Comparison of ENCODE assay signal across 1 cellular context in the genomic region with DNA sequence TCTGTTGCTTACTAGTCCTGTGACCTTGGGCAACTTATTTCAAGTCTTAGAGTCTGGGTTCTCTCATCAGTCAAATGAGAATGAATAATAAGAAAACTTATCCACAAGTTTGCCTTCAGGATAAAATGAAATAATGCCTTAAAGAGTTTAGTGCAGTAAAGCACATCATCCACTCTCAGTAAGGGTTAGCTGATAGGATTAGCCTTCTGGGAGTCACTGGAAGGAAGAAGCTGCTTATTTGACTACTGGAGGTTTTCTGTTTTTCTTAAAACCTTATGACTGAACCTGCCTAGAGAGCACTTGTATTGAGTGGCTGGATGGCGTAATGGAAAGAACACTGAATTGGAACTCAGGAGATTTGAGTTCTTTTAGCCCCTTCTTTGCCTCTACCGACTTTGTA.
A peak's percentile ranks its signal among the peaks of the same experiment; 100 is the strongest.
TF ChIP-seq lines count a peak whose summit lies in the region.

No MANE protein-coding gene starts in this region.

TF ChIP-seq in HepG2, 621 proteins besides CTCF, POLR2A, EP300 and RAD21 (continued from another document):
- no peak for TF ChIP-seq ZSCAN20 (CRISPR knock-in tag; IDR thresholded peaks at IDR 0.05; ENCODE audit: borderline replicate concordance)
- no peak for TF ChIP-seq PHF21A (CRISPR knock-in tag; IDR thresholded peaks at IDR 0.05)
- TF ChIP-seq ZNF24 (IDR thresholded peaks at IDR 0.05): no peak
- TF ChIP-seq ZNF879 (CRISPR knock-in tag; IDR thresholded peaks at IDR 0.05): no peak
- TF ChIP-seq ZFP90 (CRISPR knock-in tag; IDR thresholded peaks at IDR 0.05; ENCODE audit: borderline replicate concordance): no peak
- no peak for TF ChIP-seq ATAD3A (CRISPR knock-in tag; IDR thresholded peaks at IDR 0.05)
- TF ChIP-seq, protein P1, sequence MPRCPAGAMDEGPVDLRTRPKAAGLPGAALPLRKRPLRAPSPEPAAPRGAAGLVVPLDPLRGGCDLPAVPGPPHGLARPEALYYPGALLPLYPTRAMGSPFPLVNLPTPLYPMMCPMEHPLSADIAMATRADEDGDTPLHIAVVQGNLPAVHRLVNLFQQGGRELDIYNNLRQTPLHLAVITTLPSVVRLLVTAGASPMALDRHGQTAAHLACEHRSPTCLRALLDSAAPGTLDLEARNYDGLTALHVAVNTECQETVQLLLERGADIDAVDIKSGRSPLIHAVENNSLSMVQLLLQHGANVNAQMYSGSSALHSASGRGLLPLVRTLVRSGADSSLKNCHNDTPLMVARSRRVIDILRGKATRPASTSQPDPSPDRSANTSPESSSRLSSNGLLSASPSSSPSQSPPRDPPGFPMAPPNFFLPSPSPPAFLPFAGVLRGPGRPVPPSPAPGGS (CRISPR knock-in tag; IDR thresholded peaks at IDR 0.05): no peak
- no peak for TF ChIP-seq SAFB2 (CRISPR knock-in tag; IDR thresholded peaks at IDR 0.05; ENCODE audit: borderline replicate concordance, low read depth)
- no peak for TF ChIP-seq PRPF4 (IDR thresholded peaks at IDR 0.05; ENCODE audit: low read depth, low read length, poor library complexity, severe bottlenecking)
- TF ChIP-seq, protein P2, sequence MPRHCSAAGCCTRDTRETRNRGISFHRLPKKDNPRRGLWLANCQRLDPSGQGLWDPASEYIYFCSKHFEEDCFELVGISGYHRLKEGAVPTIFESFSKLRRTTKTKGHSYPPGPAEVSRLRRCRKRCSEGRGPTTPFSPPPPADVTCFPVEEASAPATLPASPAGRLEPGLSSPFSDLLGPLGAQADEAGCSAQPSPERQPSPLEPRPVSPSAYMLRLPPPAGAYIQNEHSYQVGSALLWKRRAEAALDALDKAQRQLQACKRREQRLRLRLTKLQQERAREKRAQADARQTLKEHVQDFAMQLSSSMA (CRISPR knock-in tag; IDR thresholded peaks at IDR 0.05): no peak
- TF ChIP-seq RBFOX2 (IDR thresholded peaks at IDR 0.05; ENCODE audit: low read depth, low read length): peak; percentile 21; the same call in 1 of the 2 replicates
- TF ChIP-seq SNRNP70 (IDR thresholded peaks at IDR 0.05; ENCODE audit: low read depth, low read length): no peak
- TF ChIP-seq, protein P3, sequence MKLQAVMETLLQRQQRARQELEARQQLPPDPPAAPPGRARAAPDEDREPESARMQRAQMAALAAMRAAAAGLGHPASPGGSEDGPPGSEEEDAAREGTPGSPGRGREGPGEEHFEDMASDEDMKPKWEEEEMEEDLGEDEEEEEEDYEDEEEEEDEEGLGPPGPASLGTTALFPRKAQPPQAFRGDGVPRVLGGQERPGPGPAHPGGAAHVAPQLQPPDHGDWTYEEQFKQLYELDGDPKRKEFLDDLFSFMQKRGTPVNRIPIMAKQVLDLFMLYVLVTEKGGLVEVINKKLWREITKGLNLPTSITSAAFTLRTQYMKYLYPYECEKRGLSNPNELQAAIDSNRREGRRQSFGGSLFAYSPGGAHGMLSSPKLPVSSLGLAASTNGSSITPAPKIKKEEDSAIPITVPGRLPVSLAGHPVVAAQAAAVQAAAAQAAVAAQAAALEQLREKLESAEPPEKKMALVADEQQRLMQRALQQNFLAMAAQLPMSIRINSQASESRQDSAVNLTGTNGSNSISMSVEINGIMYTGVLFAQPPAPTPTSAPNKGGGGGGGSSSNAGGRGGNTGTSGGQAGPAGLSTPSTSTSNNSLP (IDR thresholded peaks at IDR 0.05; ENCODE audit: low read depth, low read length): no peak
